ENCODE assay signal across 25 cellular contexts in genomic region chr7:107267138-107267537, GRCh38.
"Had no signal": no experiment of that assay in that cellular context is flagged by ENCODE, and none has a peak within 500 bp of the region (broad histone marks: within the 10 kb centered on the region; RNA-seq: fewer than 3 reads in every experiment).

No MANE protein-coding gene starts in this region.

- H3K4me1 Mint-ChIP-seq: mesothelial cell of epicardium; naive B cell; neural progenitor cell; stimulated activated effector memory CD8-positive, alpha-beta T cell treated with anti-CD3 and anti-CD28 coated beads, Interleukin-12 subunit alpha, Interleukin-12 subunit beta, amount 100 ng/mL, for 72 hours had no signal

- ATAC-seq: left lung; mucosa of descending colon; natural killer cell treated with Interleukin-12 subunit alpha and Interleukin-12 subunit beta and Interleukin-15 and Interleukin-18, amount 100 ng/mL, for 72 hours; sciatic nerve; stimulated activated effector memory CD8-positive, alpha-beta T cell treated with anti-CD3 and anti-CD28 coated beads, Interleukin-12 subunit alpha, Interleukin-12 subunit beta, amount 100 ng/mL, for 72 hours; stimulated activated naive CD8-positive, alpha-beta T cell treated with anti-CD3 and anti-CD28 coated beads, Interleukin-15, Interleukin-2, amounts not matched to agents 100 U/mL and 50 U/mL, for 24 hours had no signal

- DNase-seq: cortex of kidney; effector CD4-positive, alpha-beta T cell; head of caudate nucleus; kidney; left lung; mesenchymal stem cell; mucosa of descending colon; naive B cell; stimulated activated CD4-positive, alpha-beta T cell treated with anti-CD3 and anti-CD28 coated beads, Interleukin-12 subunit alpha, Interleukin-12 subunit beta, amount 100 ng/mL, for 4 hours; stimulated activated CD4-positive, alpha-beta T cell treated with anti-CD3 and anti-CD28 coated beads, Interleukin-1b, Interleukin-23, amount 100 ng/mL, for 48 hours; stimulated activated CD4-positive, alpha-beta T cell treated with anti-CD3 and anti-CD28 coated beads, Interleukin-4, amount 100 ng/mL, for 24 hours; stimulated activated naive CD8-positive, alpha-beta T cell treated with anti-CD3 and anti-CD28 coated beads, Interleukin-15, Interleukin-2, amounts not matched to agents 100 U/mL and 50 U/mL, for 24 hours; substantia nigra; testis; tibial artery had no signal

- H3K4me1 ChIP-seq: left lung, neural progenitor cell, prostate gland, testis, tibial artery had no signal

- H3K27me3 Mint-ChIP-seq: naive B cell; natural killer cell treated with Interleukin-12 subunit alpha and Interleukin-12 subunit beta and Interleukin-15 and Interleukin-18, amount 100 ng/mL, for 72 hours; type B pancreatic cell had no signal

- H3K36me3 Mint-ChIP-seq: mesothelial cell of epicardium; natural killer cell treated with Interleukin-12 subunit alpha and Interleukin-12 subunit beta and Interleukin-15 and Interleukin-18, amount 100 ng/mL, for 72 hours; neural progenitor cell had no signal

- H3K27ac Mint-ChIP-seq: mesothelial cell of epicardium; natural killer cell treated with Interleukin-12 subunit alpha and Interleukin-12 subunit beta and Interleukin-15 and Interleukin-18, amount 100 ng/mL, for 72 hours; neural progenitor cell; stimulated activated effector memory CD8-positive, alpha-beta T cell treated with anti-CD3 and anti-CD28 coated beads, Interleukin-12 subunit alpha, Interleukin-12 subunit beta, amount 100 ng/mL, for 72 hours; type B pancreatic cell had no signal

- H3K4me3 Mint-ChIP-seq: mesothelial cell of epicardium; naive B cell; natural killer cell treated with Interleukin-12 subunit alpha and Interleukin-12 subunit beta and Interleukin-15 and Interleukin-18, amount 100 ng/mL, for 72 hours; neural progenitor cell; stimulated activated effector memory CD8-positive, alpha-beta T cell treated with anti-CD3 and anti-CD28 coated beads, Interleukin-12 subunit alpha, Interleukin-12 subunit beta, amount 100 ng/mL, for 72 hours; type B pancreatic cell had no signal

- H3K36me3 ChIP-seq: neural progenitor cell, prostate gland, right atrium auricular region, tibial artery had no signal

- H3K4me2 ChIP-seq: neural progenitor cell, smooth muscle cell had no signal

- H3K9me3 ChIP-seq: left lung, mucosa of descending colon, prostate gland, right atrium auricular region, testis, tibial artery had no signal

- H3K9ac ChIP-seq: neural progenitor cell, parathyroid adenoma had no signal

- H3K27ac ChIP-seq: left lung, neural progenitor cell, parathyroid adenoma, prostate gland, right atrium auricular region, testis, tibial artery had no signal

- H3K9me3 Mint-ChIP-seq: mesothelial cell of epicardium; naive B cell; natural killer cell treated with Interleukin-12 subunit alpha and Interleukin-12 subunit beta and Interleukin-15 and Interleukin-18, amount 100 ng/mL, for 72 hours; neural progenitor cell; stimulated activated effector memory CD8-positive, alpha-beta T cell treated with anti-CD3 and anti-CD28 coated beads, Interleukin-12 subunit alpha, Interleukin-12 subunit beta, amount 100 ng/mL, for 72 hours; type B pancreatic cell had no signal

- H3K79me2 ChIP-seq: parathyroid adenoma had no signal

- H3K27me3 ChIP-seq: left lung, neural progenitor cell, right atrium auricular region, testis, tibial artery had no signal

- H3K4me3 ChIP-seq: left lung, mucosa of descending colon, neural progenitor cell, prostate gland, right atrium auricular region, smooth muscle cell, testis, tibial artery had no signal

- H2AFZ ChIP-seq: neural progenitor cell, parathyroid adenoma had no signal
